Comparison of ENCODE assay signal across 1 cellular context in the genomic region with DNA sequence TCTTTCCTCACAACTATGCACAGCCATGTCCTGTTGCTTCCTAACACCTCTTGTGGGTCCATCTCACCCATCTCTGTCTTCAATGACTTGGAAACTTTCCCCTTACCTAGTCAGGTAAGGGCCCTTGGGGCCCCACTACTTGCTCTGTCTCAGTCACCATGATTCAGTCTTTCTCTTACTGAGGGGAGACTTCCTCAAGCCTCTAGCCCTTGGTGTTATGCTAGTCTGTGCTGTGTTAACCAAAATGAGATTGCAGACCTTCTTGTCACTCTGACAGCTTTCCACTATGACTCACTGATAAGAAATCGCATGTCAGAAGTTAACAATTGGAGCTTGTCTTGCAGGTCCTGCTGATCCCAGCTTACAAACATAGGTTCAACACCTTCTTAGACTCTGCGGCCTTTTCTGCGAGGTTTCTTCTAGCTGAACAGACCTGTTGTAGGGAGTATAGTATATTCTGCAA.
TF ChIP-seq lines count a peak whose summit lies in the region.

No MANE protein-coding gene starts in this region.

TF ChIP-seq in HepG2, 621 proteins besides CTCF, POLR2A, EP300 and RAD21 (continued from another document and continues in another):
- TF ChIP-seq, protein P1, sequence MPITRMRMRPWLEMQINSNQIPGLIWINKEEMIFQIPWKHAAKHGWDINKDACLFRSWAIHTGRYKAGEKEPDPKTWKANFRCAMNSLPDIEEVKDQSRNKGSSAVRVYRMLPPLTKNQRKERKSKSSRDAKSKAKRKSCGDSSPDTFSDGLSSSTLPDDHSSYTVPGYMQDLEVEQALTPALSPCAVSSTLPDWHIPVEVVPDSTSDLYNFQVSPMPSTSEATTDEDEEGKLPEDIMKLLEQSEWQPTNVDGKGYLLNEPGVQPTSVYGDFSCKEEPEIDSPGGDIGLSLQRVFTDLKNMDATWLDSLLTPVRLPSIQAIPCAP (CRISPR knock-in tag; IDR thresholded peaks at IDR 0.05; ENCODE audit: low read depth), result no peak
- TF ChIP-seq, protein P2, sequence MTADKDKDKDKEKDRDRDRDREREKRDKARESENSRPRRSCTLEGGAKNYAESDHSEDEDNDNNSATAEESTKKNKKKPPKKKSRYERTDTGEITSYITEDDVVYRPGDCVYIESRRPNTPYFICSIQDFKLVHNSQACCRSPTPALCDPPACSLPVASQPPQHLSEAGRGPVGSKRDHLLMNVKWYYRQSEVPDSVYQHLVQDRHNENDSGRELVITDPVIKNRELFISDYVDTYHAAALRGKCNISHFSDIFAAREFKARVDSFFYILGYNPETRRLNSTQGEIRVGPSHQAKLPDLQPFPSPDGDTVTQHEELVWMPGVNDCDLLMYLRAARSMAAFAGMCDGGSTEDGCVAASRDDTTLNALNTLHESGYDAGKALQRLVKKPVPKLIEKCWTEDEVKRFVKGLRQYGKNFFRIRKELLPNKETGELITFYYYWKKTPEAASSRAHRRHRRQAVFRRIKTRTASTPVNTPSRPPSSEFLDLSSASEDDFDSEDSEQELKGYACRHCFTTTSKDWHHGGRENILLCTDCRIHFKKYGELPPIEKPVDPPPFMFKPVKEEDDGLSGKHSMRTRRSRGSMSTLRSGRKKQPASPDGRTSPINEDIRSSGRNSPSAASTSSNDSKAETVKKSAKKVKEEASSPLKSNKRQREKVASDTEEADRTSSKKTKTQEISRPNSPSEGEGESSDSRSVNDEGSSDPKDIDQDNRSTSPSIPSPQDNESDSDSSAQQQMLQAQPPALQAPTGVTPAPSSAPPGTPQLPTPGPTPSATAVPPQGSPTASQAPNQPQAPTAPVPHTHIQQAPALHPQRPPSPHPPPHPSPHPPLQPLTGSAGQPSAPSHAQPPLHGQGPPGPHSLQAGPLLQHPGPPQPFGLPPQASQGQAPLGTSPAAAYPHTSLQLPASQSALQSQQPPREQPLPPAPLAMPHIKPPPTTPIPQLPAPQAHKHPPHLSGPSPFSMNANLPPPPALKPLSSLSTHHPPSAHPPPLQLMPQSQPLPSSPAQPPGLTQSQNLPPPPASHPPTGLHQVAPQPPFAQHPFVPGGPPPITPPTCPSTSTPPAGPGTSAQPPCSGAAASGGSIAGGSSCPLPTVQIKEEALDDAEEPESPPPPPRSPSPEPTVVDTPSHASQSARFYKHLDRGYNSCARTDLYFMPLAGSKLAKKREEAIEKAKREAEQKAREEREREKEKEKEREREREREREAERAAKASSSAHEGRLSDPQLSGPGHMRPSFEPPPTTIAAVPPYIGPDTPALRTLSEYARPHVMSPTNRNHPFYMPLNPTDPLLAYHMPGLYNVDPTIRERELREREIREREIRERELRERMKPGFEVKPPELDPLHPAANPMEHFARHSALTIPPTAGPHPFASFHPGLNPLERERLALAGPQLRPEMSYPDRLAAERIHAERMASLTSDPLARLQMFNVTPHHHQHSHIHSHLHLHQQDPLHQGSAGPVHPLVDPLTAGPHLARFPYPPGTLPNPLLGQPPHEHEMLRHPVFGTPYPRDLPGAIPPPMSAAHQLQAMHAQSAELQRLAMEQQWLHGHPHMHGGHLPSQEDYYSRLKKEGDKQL (CRISPR knock-in tag; IDR thresholded peaks at IDR 0.05; ENCODE audit: low read depth), result no peak
- no peak for TF ChIP-seq UBTF (CRISPR knock-in tag; IDR thresholded peaks at IDR 0.05)
- peak; percentile 28; the same call in 1 of the 2 replicates for TF ChIP-seq GATA4 (IDR thresholded peaks at IDR 0.05; ENCODE audit: borderline replicate concordance, low read depth)
- TF ChIP-seq SNAI1 (CRISPR knock-in tag; IDR thresholded peaks at IDR 0.05; ENCODE audit: borderline replicate concordance), result no peak
- no peak for TF ChIP-seq RBM39 (IDR thresholded peaks at IDR 0.05; ENCODE audit: low read depth, low read length, poor library complexity, severe bottlenecking)
- no peak for TF ChIP-seq ZNF496 (CRISPR knock-in tag; IDR thresholded peaks at IDR 0.05; ENCODE audit: insufficient replicate concordance)
- TF ChIP-seq KLF11 (CRISPR knock-in tag; IDR thresholded peaks at IDR 0.05), result no peak
- TF ChIP-seq, protein P3, sequence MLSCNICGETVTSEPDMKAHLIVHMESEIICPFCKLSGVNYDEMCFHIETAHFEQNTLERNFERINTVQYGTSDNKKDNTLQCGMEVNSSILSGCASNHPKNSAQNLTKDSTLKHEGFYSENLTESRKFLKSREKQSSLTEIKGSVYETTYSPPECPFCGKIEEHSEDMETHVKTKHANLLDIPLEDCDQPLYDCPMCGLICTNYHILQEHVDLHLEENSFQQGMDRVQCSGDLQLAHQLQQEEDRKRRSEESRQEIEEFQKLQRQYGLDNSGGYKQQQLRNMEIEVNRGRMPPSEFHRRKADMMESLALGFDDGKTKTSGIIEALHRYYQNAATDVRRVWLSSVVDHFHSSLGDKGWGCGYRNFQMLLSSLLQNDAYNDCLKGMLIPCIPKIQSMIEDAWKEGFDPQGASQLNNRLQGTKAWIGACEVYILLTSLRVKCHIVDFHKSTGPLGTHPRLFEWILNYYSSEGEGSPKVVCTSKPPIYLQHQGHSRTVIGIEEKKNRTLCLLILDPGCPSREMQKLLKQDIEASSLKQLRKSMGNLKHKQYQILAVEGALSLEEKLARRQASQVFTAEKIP (CRISPR knock-in tag; IDR thresholded peaks at IDR 0.05; ENCODE audit: borderline replicate concordance), result no peak
- peak; percentile 69; the same call in 1 of the 2 replicates for TF ChIP-seq JUNB (CRISPR knock-in tag; IDR thresholded peaks at IDR 0.05; ENCODE audit: borderline replicate concordance)
- TF ChIP-seq TBX3 (IDR thresholded peaks at IDR 0.05; ENCODE audit: borderline replicate concordance), result no peak
- no peak for TF ChIP-seq SP2 (CRISPR knock-in tag; IDR thresholded peaks at IDR 0.05)
- no peak for TF ChIP-seq ATF2 (CRISPR knock-in tag; IDR thresholded peaks at IDR 0.05)
- no peak for TF ChIP-seq ZFP36 (IDR thresholded peaks at IDR 0.05; ENCODE audit: borderline replicate concordance, low read depth, low read length, partially characterized antibody)
- no peak for TF ChIP-seq TRAFD1 (CRISPR knock-in tag; IDR thresholded peaks at IDR 0.05; ENCODE audit: borderline replicate concordance)
- peak; percentile 54; the same call in 1 of the 2 replicates for TF ChIP-seq RCOR2 (CRISPR knock-in tag; IDR thresholded peaks at IDR 0.05)
- TF ChIP-seq SETDB1 (CRISPR knock-in tag; IDR thresholded peaks at IDR 0.05; ENCODE audit: borderline replicate concordance), result no peak
- TF ChIP-seq, protein P4, sequence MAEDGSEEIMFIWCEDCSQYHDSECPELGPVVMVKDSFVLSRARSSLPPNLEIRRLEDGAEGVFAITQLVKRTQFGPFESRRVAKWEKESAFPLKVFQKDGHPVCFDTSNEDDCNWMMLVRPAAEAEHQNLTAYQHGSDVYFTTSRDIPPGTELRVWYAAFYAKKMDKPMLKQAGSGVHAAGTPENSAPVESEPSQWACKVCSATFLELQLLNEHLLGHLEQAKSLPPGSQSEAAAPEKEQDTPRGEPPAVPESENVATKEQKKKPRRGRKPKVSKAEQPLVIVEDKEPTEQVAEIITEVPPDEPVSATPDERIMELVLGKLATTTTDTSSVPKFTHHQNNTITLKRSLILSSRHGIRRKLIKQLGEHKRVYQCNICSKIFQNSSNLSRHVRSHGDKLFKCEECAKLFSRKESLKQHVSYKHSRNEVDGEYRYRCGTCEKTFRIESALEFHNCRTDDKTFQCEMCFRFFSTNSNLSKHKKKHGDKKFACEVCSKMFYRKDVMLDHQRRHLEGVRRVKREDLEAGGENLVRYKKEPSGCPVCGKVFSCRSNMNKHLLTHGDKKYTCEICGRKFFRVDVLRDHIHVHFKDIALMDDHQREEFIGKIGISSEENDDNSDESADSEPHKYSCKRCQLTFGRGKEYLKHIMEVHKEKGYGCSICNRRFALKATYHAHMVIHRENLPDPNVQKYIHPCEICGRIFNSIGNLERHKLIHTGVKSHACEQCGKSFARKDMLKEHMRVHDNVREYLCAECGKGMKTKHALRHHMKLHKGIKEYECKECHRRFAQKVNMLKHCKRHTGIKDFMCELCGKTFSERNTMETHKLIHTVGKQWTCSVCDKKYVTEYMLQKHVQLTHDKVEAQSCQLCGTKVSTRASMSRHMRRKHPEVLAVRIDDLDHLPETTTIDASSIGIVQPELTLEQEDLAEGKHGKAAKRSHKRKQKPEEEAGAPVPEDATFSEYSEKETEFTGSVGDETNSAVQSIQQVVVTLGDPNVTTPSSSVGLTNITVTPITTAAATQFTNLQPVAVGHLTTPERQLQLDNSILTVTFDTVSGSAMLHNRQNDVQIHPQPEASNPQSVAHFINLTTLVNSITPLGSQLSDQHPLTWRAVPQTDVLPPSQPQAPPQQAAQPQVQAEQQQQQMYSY (CRISPR knock-in tag; IDR thresholded peaks at IDR 0.05), result no peak
- TF ChIP-seq KIAA2018 (CRISPR knock-in tag; IDR thresholded peaks at IDR 0.05; ENCODE audit: borderline replicate concordance), result no peak
- TF ChIP-seq SRF (IDR thresholded peaks at IDR 0.05; ENCODE audit: low read depth, low read length), result no peak
- TF ChIP-seq RBM22 (optimal IDR thresholded peaks at IDR 0.05; ENCODE audit: low read length), result no peak
- TF ChIP-seq ZNF746 (CRISPR knock-in tag; IDR thresholded peaks at IDR 0.05), result no peak
